Comparison of ENCODE assay signal across 8 cellular contexts in genomic region chrX:9352683-9353430, GRCh38.
DNase-seq lines count a peak whose midpoint lies in the region; ATAC-seq lines count a peak whose summit lies in the region.

No MANE protein-coding gene starts in this region.

- H3K36me3 ChIP-seq in effector memory CD4-positive, alpha-beta T cell (ENCODE audit: control insufficient read depth, insufficient read depth, low read length): no peaks in the 10 kb centered on the region

- ATAC-seq in HG03103 (IDR thresholded peaks at IDR 0.05; ENCODE audit: low read depth, unreplicated experiment): peak; percentile 78

- peak overlapping the region; percentile 45 for H3K27ac ChIP-seq in effector memory CD4-positive, alpha-beta T cell (ENCODE audit: insufficient read depth, low read length, poor library complexity, severe bottlenecking)

- DNase-seq in CD1c-positive myeloid dendritic cell (ENCODE audit: extremely low spot score): peak; percentile 86
- peak; percentile 23 for DNase-seq in GM19238 (ENCODE audit: insufficient read length, low spot score)
- peak; percentile 60 for DNase-seq in SKM-1 treated with dmso at 0.1 percent for 144 hours (lab: John Stamatoyannopoulos, UW; ENCODE audit: unreplicated experiment)
- DNase-seq in effector memory CD4-positive, alpha-beta T cell: no peak
- peak; percentile 50 for DNase-seq in stimulated activated CD4-positive, alpha-beta T cell treated with anti-CD3 and anti-CD28 coated beads, Interleukin-4, amount 100 ng/mL, for 24 hours
- no peak for DNase-seq in DMS 273 treated with DMSO at 0.1 percent for 48 hours (lab: John Stamatoyannopoulos, UW)
- no peak for DNase-seq in glomerular visceral epithelial cell (ENCODE audit: extremely low spot score)

- H3K4me1 ChIP-seq in effector memory CD4-positive, alpha-beta T cell (ENCODE audit: control insufficient read depth, insufficient read depth, low read length, poor library complexity, severe bottlenecking): peaks cover 12% of the 10 kb centered on the region

- no peaks in the 10 kb centered on the region for H3K27me3 ChIP-seq in effector memory CD4-positive, alpha-beta T cell (replicated peaks; ENCODE audit: control insufficient read depth, insufficient read depth, low read length, poor library complexity, severe bottlenecking)

- peak overlapping the region; percentile 13 for H3K4me3 ChIP-seq in effector memory CD4-positive, alpha-beta T cell (ENCODE audit: insufficient read depth, low read depth, low read length, poor library complexity, severe bottlenecking)

- no peaks in the 10 kb centered on the region for H3K9me3 ChIP-seq in effector memory CD4-positive, alpha-beta T cell (ENCODE audit: control insufficient read depth, low read length)

Comparison
In these comparisons a context has a peak if more than half of its experiments do, and no peak if none do; other contexts are left out.
1. DNase-seq: peak in CD1c-positive myeloid dendritic cell (single experiment), GM19238 (single experiment), SKM-1 treated with dmso at 0.1 percent for 144 hours (single experiment) and stimulated activated CD4-positive, alpha-beta T cell treated with anti-CD3 and anti-CD28 coated beads, Interleukin-4, amount 100 ng/mL, for 24 hours (single experiment); none in effector memory CD4-positive, alpha-beta T cell (0 of 3), DMS 273 treated with DMSO at 0.1 percent for 48 hours (single experiment) and glomerular visceral epithelial cell (single experiment).